8 cellular contexts compared by ENCODE assay signal in genomic region chr18:30970201-30970816, GRCh38.
DNase-seq lines count a peak whose midpoint lies in the region; ATAC-seq and TF ChIP-seq lines count a peak whose summit lies in the region.

No MANE protein-coding gene starts in this region.

- no peak overlapping the region for H3K4me3 ChIP-seq in cardiac muscle cell
- H3K4me3 ChIP-seq in right atrium auricular region = no peak overlapping the region
- no peak overlapping the region for H3K4me3 ChIP-seq in OCI-LY1 (ENCODE audit: low read depth, low read length, poor library complexity, severe bottlenecking)
- H3K4me3 ChIP-seq in esophagus squamous epithelium = no peak overlapping the region
- no peak overlapping the region for H3K4me3 ChIP-seq in testis

- no peaks in the 10 kb centered on the region for H3K9me3 ChIP-seq in cardiac muscle cell (ENCODE audit: low read depth)
- H3K9me3 ChIP-seq in right atrium auricular region = no peaks in the 10 kb centered on the region
- H3K9me3 ChIP-seq in OCI-LY1 (ENCODE audit: low read length) = no peaks in the 10 kb centered on the region
- no peaks in the 10 kb centered on the region for H3K9me3 ChIP-seq in esophagus squamous epithelium
- no peaks in the 10 kb centered on the region for H3K9me3 ChIP-seq in testis

- DNase-seq in cardiac muscle cell (ENCODE audit: low read depth in 1 of 2, low spot score in 1 of 2) (peak; percentile 32 to 54), right atrium auricular region (ENCODE audit: low spot score) (no peak), esophagus squamous epithelium (lab: John Stamatoyannopoulos, UW) (no peak), testis (no peak)
- no peak for DNase-seq in stimulated activated naive B cell treated with anti-CD40 and anti-IgM and Interleukin-4, amounts not matched to agents 10 μg/mL and 1 μg/mL and 100 μg/mL, for 72 hours

- no peaks in the 10 kb centered on the region for H3F3A ChIP-seq in OCI-LY1 (ENCODE audit: insufficient read depth, low read length)

- H3K27ac Mint-ChIP-seq in stimulated activated naive B cell treated with anti-CD40 and anti-IgM and Interleukin-4, amounts not matched to agents 10 μg/mL and 1 μg/mL and 100 μg/mL, for 72 hours = no peak overlapping the region

- no peaks in the 10 kb centered on the region for H3K9me2 ChIP-seq in OCI-LY1 (ENCODE audit: low read depth, low read length)

- no peaks in the 10 kb centered on the region for H4K20me1 ChIP-seq in OCI-LY1 (ENCODE audit: insufficient read depth, low read length)

- no peak overlapping the region for H2AFZ ChIP-seq in OCI-LY1 (ENCODE audit: low read length)

- H3K9ac ChIP-seq in OCI-LY1 (ENCODE audit: low read length) = no peak overlapping the region

- H3K27ac ChIP-seq in cardiac muscle cell = no peak overlapping the region
- no peak overlapping the region for H3K27ac ChIP-seq in right atrium auricular region
- no peak overlapping the region for H3K27ac ChIP-seq in OCI-LY1 (ENCODE audit: low read depth, low read length, poor library complexity, severe bottlenecking)
- no peak overlapping the region for H3K27ac ChIP-seq in esophagus squamous epithelium
- no peak overlapping the region for H3K27ac ChIP-seq in testis

- no peaks in the 10 kb centered on the region for H3K36me3 Mint-ChIP-seq in stimulated activated naive B cell treated with anti-CD40 and anti-IgM and Interleukin-4, amounts not matched to agents 10 μg/mL and 1 μg/mL and 100 μg/mL, for 72 hours

- H3K4me2 ChIP-seq in OCI-LY1 (ENCODE audit: low read length) = no peak overlapping the region

- 27 to 33% methylated on average over 7 of the region's 7 CpGs for WGBS in esophagus squamous epithelium, 2 donors
- 42 to 45% methylated on average over 7 of the region's 7 CpGs for WGBS in testis, 2 donors

- ATAC-seq in GM21390 (IDR thresholded peaks at IDR 0.05; ENCODE audit: unreplicated experiment) = no peak
- no peak for ATAC-seq in GM18861 (IDR thresholded peaks at IDR 0.05; ENCODE audit: unreplicated experiment)
- ATAC-seq in stimulated activated naive B cell treated with anti-CD40 and anti-IgM and Interleukin-4, amounts not matched to agents 10 μg/mL and 1 μg/mL and 100 μg/mL, for 72 hours (replicated peaks) = no peak

- H3K4me1 Mint-ChIP-seq in stimulated activated naive B cell treated with anti-CD40 and anti-IgM and Interleukin-4, amounts not matched to agents 10 μg/mL and 1 μg/mL and 100 μg/mL, for 72 hours = no peaks in the 10 kb centered on the region

- no peaks in the 10 kb centered on the region for H3K27me3 Mint-ChIP-seq in stimulated activated naive B cell treated with anti-CD40 and anti-IgM and Interleukin-4, amounts not matched to agents 10 μg/mL and 1 μg/mL and 100 μg/mL, for 72 hours

- H3K4me1 ChIP-seq in cardiac muscle cell (ENCODE audit: low read depth) (no peaks in the 10 kb centered on the region), right atrium auricular region (no peaks in the 10 kb centered on the region), OCI-LY1 (ENCODE audit: insufficient read depth, low read length, severe bottlenecking) (no peaks in the 10 kb centered on the region), esophagus squamous epithelium (no peaks in the 10 kb centered on the region), testis (no peaks in the 10 kb centered on the region)

- H3K79me2 ChIP-seq in OCI-LY1 (ENCODE audit: insufficient read depth, low read length) = no peaks in the 10 kb centered on the region

- no peaks in the 10 kb centered on the region for H3K27me3 ChIP-seq in cardiac muscle cell
- H3K27me3 ChIP-seq in right atrium auricular region = no peaks in the 10 kb centered on the region
- H3K27me3 ChIP-seq in OCI-LY1 (ENCODE audit: insufficient read depth, low read length) = no peaks in the 10 kb centered on the region
- no peaks in the 10 kb centered on the region for H3K27me3 ChIP-seq in esophagus squamous epithelium
- H3K27me3 ChIP-seq in testis = no peaks in the 10 kb centered on the region

- TF ChIP-seq POLR2A in esophagus squamous epithelium (IDR thresholded peaks at IDR 0.05) = no peak
- no peak for TF ChIP-seq POLR2A in testis (IDR thresholded peaks at IDR 0.05)

- TF ChIP-seq CTCF in cardiac muscle cell (IDR thresholded peaks at IDR 0.05; ENCODE audit: low read depth, low read length) (peak; percentile 30), right atrium auricular region (IDR thresholded peaks at IDR 0.05) (peak in 1 of 2 donors; percentile 60), OCI-LY1 (IDR thresholded peaks at IDR 0.05; ENCODE audit: low read length) (peak; percentile 49; the same call in 1 of the 2 replicates), esophagus squamous epithelium (IDR thresholded peaks at IDR 0.05) (peak in 5 of 6 experiments; percentile 23 to 66 (median 43)), testis (IDR thresholded peaks at IDR 0.05) (peak in 2 of 3 experiments; percentile 25 to 28)

- H3K9me3 Mint-ChIP-seq in stimulated activated naive B cell treated with anti-CD40 and anti-IgM and Interleukin-4, amounts not matched to agents 10 μg/mL and 1 μg/mL and 100 μg/mL, for 72 hours = no peaks in the 10 kb centered on the region

- no peak overlapping the region for H3K4me3 Mint-ChIP-seq in stimulated activated naive B cell treated with anti-CD40 and anti-IgM and Interleukin-4, amounts not matched to agents 10 μg/mL and 1 μg/mL and 100 μg/mL, for 72 hours

- intact Hi-C loops in esophagus squamous epithelium (cut with DNase I) (no loop called here), testis (cut with DNase I; ENCODE audit: low total_unique reads) (no loop called here)

- H3K36me3 ChIP-seq in cardiac muscle cell (no peaks in the 10 kb centered on the region), right atrium auricular region (no peaks in the 10 kb centered on the region), OCI-LY1 (ENCODE audit: insufficient read depth, low read length) (no peaks in the 10 kb centered on the region), esophagus squamous epithelium (no peaks in the 10 kb centered on the region), testis (ENCODE audit: low read depth, missing control alignments) (no peaks in the 10 kb centered on the region)

Comparison
In these comparisons a context has a peak if more than half of its experiments do, and no peak if none do; other contexts are left out.
1. DNase-seq: peak in cardiac muscle cell (2 of 2); none in right atrium auricular region (single experiment), esophagus squamous epithelium (single experiment), testis (single experiment) and stimulated activated naive B cell treated with anti-CD40 and anti-IgM and Interleukin-4, amounts not matched to agents 10 μg/mL and 1 μg/mL and 100 μg/mL, for 72 hours (single experiment).